In the genomic region with DNA sequence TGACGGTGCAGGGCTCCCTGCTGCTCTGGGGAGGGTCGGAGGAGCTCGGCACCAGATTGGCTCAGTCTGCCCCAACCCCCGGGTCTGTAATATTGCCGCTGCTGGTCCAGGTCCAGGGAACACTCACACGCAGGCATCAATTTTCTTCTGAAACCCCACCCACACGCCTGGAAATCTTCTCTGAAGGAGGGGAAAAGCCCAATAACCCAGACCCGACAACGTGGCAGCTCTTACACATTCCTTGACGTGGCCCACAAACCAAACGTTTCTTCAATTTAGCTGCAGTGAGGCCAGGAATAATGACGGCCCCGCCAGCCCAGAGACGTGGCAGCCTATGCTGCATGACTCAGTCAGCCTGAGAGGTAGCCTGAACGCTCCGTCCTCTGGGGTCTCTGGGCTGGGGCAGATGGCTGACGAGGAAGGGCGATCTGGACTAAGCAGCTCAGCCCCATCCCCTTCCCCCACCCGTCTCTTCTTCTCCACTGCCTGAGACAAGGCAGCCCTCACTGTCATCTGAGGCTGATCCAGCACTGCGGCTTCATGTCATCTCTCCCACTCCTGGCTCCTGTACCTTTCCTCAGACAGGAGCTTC, we compare ENCODE assay signal across 9 cellular contexts. TPM values are rescaled to one million over a fixed set of nuclear protein-coding genes. Genes with fewer than 3 reads are reported as not detected.
DNase-seq lines count a peak whose midpoint lies in the region; ATAC-seq and TF ChIP-seq lines count a peak whose summit lies in the region.
"Had no signal": no experiment of that assay in that cellular context is flagged by ENCODE, and none has a peak within 500 bp of the region (broad histone marks: within the 10 kb centered on the region; RNA-seq: fewer than 3 reads in every experiment).

No MANE protein-coding gene starts in this region.

- no peak overlapping the region for H3K4me2 ChIP-seq in neural cell (ENCODE audit: low read length)

- H3K4me3 ChIP-seq in AG04450 (ENCODE audit: low read depth, low read length) = peak overlapping the region; percentile 36; the same call in 1 of the 2 replicates
- peak overlapping the region; percentile 22 for H3K4me3 ChIP-seq in NT2/D1 (ENCODE audit: insufficient read length, low read depth)
- no peak overlapping the region for H3K4me3 ChIP-seq in fibroblast of pulmonary artery (replicated peaks; ENCODE audit: low read depth, low read length)
- no peak overlapping the region for H3K4me3 ChIP-seq in neural cell (ENCODE audit: low read length)

- H3K27me3 ChIP-seq in AG04450 (ENCODE audit: control insufficient read depth, insufficient read depth, low read length) = no peaks in the 10 kb centered on the region
- no peaks in the 10 kb centered on the region for H3K27me3 ChIP-seq in NT2/D1 (ENCODE audit: insufficient read depth, insufficient read length)
- no peaks in the 10 kb centered on the region for H3K27me3 ChIP-seq in neural cell (ENCODE audit: insufficient read depth, low read depth, low read length)

- H3F3A ChIP-seq in neural cell (ENCODE audit: insufficient read depth, low read length, poor library complexity, severe bottlenecking) = no peaks in the 10 kb centered on the region

- POLR2A ChIA-PET in AG04450 (lab: Yijun Ruan, JAX) = interaction anchor here (0.8 to 6.9 kb wide), 16 partner anchors 9 to 102 kb away, joined by 3 to 272 read pairs (median 7); a partner anchor contains a TSS

- peak overlapping the region; percentile 76 for H3K9ac ChIP-seq in NT2/D1 (ENCODE audit: insufficient read length, low read depth)
- H3K9ac ChIP-seq in neural cell (ENCODE audit: low read length) = no peak overlapping the region

- H3K36me3 ChIP-seq in NT2/D1 (ENCODE audit: insufficient read depth, insufficient read length, low read length) (no peaks in the 10 kb centered on the region), neural cell (ENCODE audit: insufficient read depth, low read length) (no peaks in the 10 kb centered on the region)

- no peak for ATAC-seq in HG02973 (IDR thresholded peaks at IDR 0.05; ENCODE audit: unreplicated experiment)
- ATAC-seq: activated CD4-positive, alpha-beta T cell treated with anti-CD3 and anti-CD28 coated beads for 36 hours had no signal

- H3K9me3 ChIP-seq in AG04450 (ENCODE audit: control insufficient read depth, insufficient read depth, low read length) = no peaks in the 10 kb centered on the region
- no peaks in the 10 kb centered on the region for H3K9me3 ChIP-seq in NT2/D1 (ENCODE audit: insufficient read depth, low read length)
- no peaks in the 10 kb centered on the region for H3K9me3 ChIP-seq in neural cell (ENCODE audit: low read length)

- no peaks in the 10 kb centered on the region for H3K9me2 ChIP-seq in neural cell (ENCODE audit: insufficient read depth, low read length)

- H2AFZ ChIP-seq in neural cell (ENCODE audit: low read depth, low read length) = no peak overlapping the region

- TF ChIP-seq RAD21 in neural cell (conservative IDR thresholded peaks at IDR 0.05) = no peak

- H3K79me2 ChIP-seq in neural cell (replicated peaks; ENCODE audit: insufficient read depth, low read length) = no peaks in the 10 kb centered on the region

- no peaks in the 10 kb centered on the region for H4K20me1 ChIP-seq in neural cell (ENCODE audit: insufficient read depth)

- no peak for TF ChIP-seq EP300 in neural cell (conservative IDR thresholded peaks at IDR 0.05; ENCODE audit: poor library complexity, severe bottlenecking)

- no peak for TF ChIP-seq CTCF in AG04450 (IDR thresholded peaks at IDR 0.05; ENCODE audit: low read depth, low read length)
- no peak for TF ChIP-seq CTCF in fibroblast of pulmonary artery (IDR thresholded peaks at IDR 0.05; ENCODE audit: low read length, missing control alignments)
- no peak for TF ChIP-seq CTCF in neural cell (IDR thresholded peaks at IDR 0.05; ENCODE audit: poor library complexity, severe bottlenecking)

- CTCF ChIA-PET in AG04450 (lab: Charles Lee) = interaction anchor here (1.1 to 3.9 kb wide), 8 partner anchors 9 to 75 kb away, joined by 3 to 28 read pairs (median 4); a partner anchor contains a TSS

- H3K27ac ChIP-seq in AG04450 (ENCODE audit: low read depth, low read length) (peak overlapping the region; percentile 100), neural cell (ENCODE audit: low read length) (peak overlapping the region; percentile 1)

- DNase-seq in AG04450 (ENCODE audit: low read depth, low spot score) (peak; percentile 98), NT2/D1 (ENCODE audit: low read depth, low spot score) (no peak), fibroblast of pulmonary artery (ENCODE audit: low read depth) (peak; percentile 96), DMS53 (lab: John Stamatoyannopoulos, UW) (no peak), NCI-H1694 (lab: John Stamatoyannopoulos, UW) (no peak)
- no peak for DNase-seq in effector CD4-positive, alpha-beta T cell
- DNase-seq: activated CD4-positive, alpha-beta T cell treated with anti-CD3 and anti-CD28 coated beads for 36 hours had no signal

- peaks cover 11% of the 10 kb centered on the region for H3K4me1 ChIP-seq in NT2/D1 (ENCODE audit: insufficient read depth, insufficient read length)

TF ChIP-seq in neural cell, 6 proteins besides CTCF, POLR2A, EP300 and RAD21:
- TF ChIP-seq POLR2AphosphoS5 (IDR thresholded peaks at IDR 0.05) (no peak), EZH2 (IDR thresholded peaks at IDR 0.05; ENCODE audit: borderline replicate concordance, insufficient read depth, low read length, poor library complexity, severe bottlenecking) (no peak), MXI1 (conservative IDR thresholded peaks at IDR 0.05; ENCODE audit: poor library complexity, severe bottlenecking) (no peak), SMC3 (conservative IDR thresholded peaks at IDR 0.05; ENCODE audit: poor library complexity) (no peak), TAF1 (IDR thresholded peaks at IDR 0.05; ENCODE audit: low read depth) (no peak)
- TF ChIP-seq, protein P1, sequence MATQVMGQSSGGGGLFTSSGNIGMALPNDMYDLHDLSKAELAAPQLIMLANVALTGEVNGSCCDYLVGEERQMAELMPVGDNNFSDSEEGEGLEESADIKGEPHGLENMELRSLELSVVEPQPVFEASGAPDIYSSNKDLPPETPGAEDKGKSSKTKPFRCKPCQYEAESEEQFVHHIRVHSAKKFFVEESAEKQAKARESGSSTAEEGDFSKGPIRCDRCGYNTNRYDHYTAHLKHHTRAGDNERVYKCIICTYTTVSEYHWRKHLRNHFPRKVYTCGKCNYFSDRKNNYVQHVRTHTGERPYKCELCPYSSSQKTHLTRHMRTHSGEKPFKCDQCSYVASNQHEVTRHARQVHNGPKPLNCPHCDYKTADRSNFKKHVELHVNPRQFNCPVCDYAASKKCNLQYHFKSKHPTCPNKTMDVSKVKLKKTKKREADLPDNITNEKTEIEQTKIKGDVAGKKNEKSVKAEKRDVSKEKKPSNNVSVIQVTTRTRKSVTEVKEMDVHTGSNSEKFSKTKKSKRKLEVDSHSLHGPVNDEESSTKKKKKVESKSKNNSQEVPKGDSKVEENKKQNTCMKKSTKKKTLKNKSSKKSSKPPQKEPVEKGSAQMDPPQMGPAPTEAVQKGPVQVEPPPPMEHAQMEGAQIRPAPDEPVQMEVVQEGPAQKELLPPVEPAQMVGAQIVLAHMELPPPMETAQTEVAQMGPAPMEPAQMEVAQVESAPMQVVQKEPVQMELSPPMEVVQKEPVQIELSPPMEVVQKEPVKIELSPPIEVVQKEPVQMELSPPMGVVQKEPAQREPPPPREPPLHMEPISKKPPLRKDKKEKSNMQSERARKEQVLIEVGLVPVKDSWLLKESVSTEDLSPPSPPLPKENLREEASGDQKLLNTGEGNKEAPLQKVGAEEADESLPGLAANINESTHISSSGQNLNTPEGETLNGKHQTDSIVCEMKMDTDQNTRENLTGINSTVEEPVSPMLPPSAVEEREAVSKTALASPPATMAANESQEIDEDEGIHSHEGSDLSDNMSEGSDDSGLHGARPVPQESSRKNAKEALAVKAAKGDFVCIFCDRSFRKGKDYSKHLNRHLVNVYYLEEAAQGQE (IDR thresholded peaks at IDR 0.05; ENCODE audit: borderline replicate concordance) = no peak

RNA-seq across cellular contexts. Expression of a gene that starts 9.9 kb away (rescaled TPM):
- polyA plus RNA-seq in AG04450 (2011; rRNA removed) (5,773 and 5,780 TPM in 2 replicates), neural cell (15.3 and 17.7 TPM in 2 replicates)
- polyA minus RNA-seq in AG04450 (2011; rRNA and poly(A)+ RNA removed) = 4,970 and 6,372 TPM in 2 replicates
- polyA minus RNA-seq in neural cell = 6.8 and 8.2 TPM in 2 replicates

Comparison
In these comparisons a context has a peak if more than half of its experiments do, and no peak if none do; other contexts are left out.
1. DNase-seq: peak in AG04450 (single experiment) and fibroblast of pulmonary artery (single experiment); none in NT2/D1 (single experiment), effector CD4-positive, alpha-beta T cell (single experiment), DMS53 (single experiment) and NCI-H1694 (single experiment).
2. H3K4me3 ChIP-seq: peak in AG04450 (single experiment) and NT2/D1 (single experiment); none in fibroblast of pulmonary artery (single experiment) and neural cell (single experiment).
3. RNA of a gene that starts 9.9 kb away (polyA plus RNA-seq): 5,773 to 5,780 TPM in AG04450; 15.3 to 17.7 TPM in neural cell; every median in the first group is over 100 times any median in the second.